Comparison of ENCODE assay signal across 15 cellular contexts in genomic region chr18:49059028-49059670, GRCh38.
DNase-seq lines count a peak whose midpoint lies in the region; ATAC-seq, FAIRE-seq and TF ChIP-seq lines count a peak whose summit lies in the region.
"Had no signal": no experiment of that assay in that cellular context is flagged by ENCODE, and none has a peak within 500 bp of the region (broad histone marks: within the 10 kb centered on the region; RNA-seq: fewer than 3 reads in every experiment).

No MANE protein-coding gene starts in this region.

- 75% methylated on average over 5 of the region's 5 CpGs for whole genome bisulfite sequencing in A549 (ENCODE audit: missing lambda C conversion rate)
- 94 to 95% methylated on average over 5 of the region's 5 CpGs for WGBS in pancreas, 2 donors

- no peak overlapping the region for H3K27ac Mint-ChIP-seq in naive thymus-derived CD4-positive, alpha-beta T cell
- H3K27ac Mint-ChIP-seq: activated CD4-positive, alpha-beta T cell treated with anti-CD3 and anti-CD28 coated beads for 36 hours; CD4-positive, CD25-positive, alpha-beta regulatory T cell had no signal

- intact Hi-C loops in pancreas (cut with DNase I), result no loop called here
- intact Hi-C loops in naive thymus-derived CD4-positive, alpha-beta T cell (cut with micrococcal nuclease), result no loop called here

- peaks cover 14 to 45% (median 30%) of the 10 kb centered on the region in 7 donors for H3K4me1 Mint-ChIP-seq in naive thymus-derived CD4-positive, alpha-beta T cell

- H3K27ac ChIP-seq in A549 (no peak overlapping the region), pancreas (no peak overlapping the region)
- H3K27ac ChIP-seq in naive thymus-derived CD4-positive, alpha-beta T cell (ENCODE audit: low read depth, low read length), result no peak overlapping the region
- H3K27ac ChIP-seq: esophagus squamous epithelium had no signal

- DNase-seq in A549 (ENCODE audit: low read depth in 1 of 2, low spot score in 1 of 2) (peak in 1 of 2 experiments; percentile 20), NCI-H2227 (lab: John Stamatoyannopoulos, UW; ENCODE audit: unreplicated experiment) (peak; percentile 62), epithelial cell of proximal tubule (ENCODE audit: low read depth) (no peak), pancreas (no peak), C1 segment of cervical spinal cord (lab: John Stamatoyannopoulos, UW) (no peak)
- DNase-seq in naive thymus-derived CD4-positive, alpha-beta T cell, result no peak
- DNase-seq: activated CD4-positive, alpha-beta T cell treated with anti-CD3 and anti-CD28 coated beads for 36 hours; CD4-positive, CD25-positive, alpha-beta regulatory T cell; central memory CD4-positive, alpha-beta T cell; esophagus squamous epithelium; kidney glomerular epithelial cell; SHP77 treated with DMSO at 0.1 percent for 48 hours; stimulated activated CD8-positive, alpha-beta memory T cell treated with anti-CD3 and anti-CD28 coated beads, Interleukin-4, amount 100 ng/mL, for 48 hours had no signal

- no peak for TF ChIP-seq POLR2A in A549 (IDR thresholded peaks at IDR 0.05; ENCODE audit: low read length)

- TF ChIP-seq CTCF in A549 (IDR thresholded peaks at IDR 0.05) (0 out of 3 replicates have a peak, but pooled peaks have one; percentile 8), GM12872 (IDR thresholded peaks at IDR 0.05; ENCODE audit: insufficient read depth, low read depth, low read length) (peak; percentile 13; the same call in 2 of the 3 replicates), epithelial cell of proximal tubule (conservative IDR thresholded peaks at IDR 0.05; ENCODE audit: low read depth, low read length) (peak; percentile 36), pancreas (IDR thresholded peaks at IDR 0.05) (no peak)

- POLR2A ChIA-PET in A549 (lab: Yijun Ruan, JAX), result no interaction called here
- POLR2A ChIA-PET in naive thymus-derived CD4-positive, alpha-beta T cell (lab: Charles Lee), result interaction anchor here (0.5 kb wide), 1 partner anchor 53 kb away, joined by 3 read pairs; no protein-coding TSS in a partner anchor

- H3K9me3 Mint-ChIP-seq in naive thymus-derived CD4-positive, alpha-beta T cell, result no peaks in the 10 kb centered on the region
- H3K9me3 Mint-ChIP-seq: CD4-positive, CD25-positive, alpha-beta regulatory T cell had no signal

- TF ChIP-seq EP300 in A549 (IDR thresholded peaks at IDR 0.05), result no peak

- H3K27me3 ChIP-seq in pancreas, result no peaks in the 10 kb centered on the region
- H3K27me3 ChIP-seq in naive thymus-derived CD4-positive, alpha-beta T cell (ENCODE audit: control insufficient read depth in 2 of 2, insufficient read depth in 2 of 2, low read length in 2 of 2), result no peaks in the 10 kb centered on the region
- H3K27me3 ChIP-seq: esophagus squamous epithelium had no signal

- peaks cover 3% of the 10 kb centered on the region; the same call in 1 of the 3 replicates for H3K4me1 ChIP-seq in A549
- H3K4me1 ChIP-seq in pancreas, result no peaks in the 10 kb centered on the region
- H3K4me1 ChIP-seq in naive thymus-derived CD4-positive, alpha-beta T cell (ENCODE audit: control insufficient read depth in 2 of 2, insufficient read depth in 2 of 2, low read length in 2 of 2), result peaks cover 0 to under 1% of the 10 kb centered on the region in 2 donors

- no peaks in the 10 kb centered on the region for H3K36me3 ChIP-seq in pancreas
- no peaks in the 10 kb centered on the region for H3K36me3 ChIP-seq in naive thymus-derived CD4-positive, alpha-beta T cell (ENCODE audit: control insufficient read depth in 2 of 3, insufficient read depth in 3 of 3, low read length in 3 of 3)
- H3K36me3 ChIP-seq: esophagus squamous epithelium had no signal

- 0 out of 5 replicates have a peak, but pooled peaks of 1 of the 2 experiments have one; percentile 11 for TF ChIP-seq RAD21 in A549 (conservative IDR thresholded peaks at IDR 0.05 in 1 of 2, IDR thresholded peaks at IDR 0.05 in 1 of 2)

- H3K36me3 Mint-ChIP-seq in naive thymus-derived CD4-positive, alpha-beta T cell, result peaks cover 0 to 12% (median 3%) of the 10 kb centered on the region in 5 donors

- FAIRE-seq in A549 (lab: Jason Lieb, UNC) (no peak), pancreas (lab: Jason Lieb, UNC) (no peak)

- no peak overlapping the region for H3K4me2 ChIP-seq in A549

- no peak overlapping the region for H3K4me3 Mint-ChIP-seq in naive thymus-derived CD4-positive, alpha-beta T cell
- H3K4me3 Mint-ChIP-seq: activated CD4-positive, alpha-beta T cell treated with anti-CD3 and anti-CD28 coated beads for 36 hours; CD4-positive, CD25-positive, alpha-beta regulatory T cell had no signal

- CTCF ChIA-PET in A549 (lab: Yijun Ruan, JAX), result no interaction called here
- CTCF ChIA-PET in naive thymus-derived CD4-positive, alpha-beta T cell (lab: Charles Lee), result no interaction called here

- H3K4me3 ChIP-seq in A549 (no peak overlapping the region), epithelial cell of proximal tubule (ENCODE audit: low read depth, low read length) (no peak overlapping the region), pancreas (no peak overlapping the region)
- H3K4me3 ChIP-seq in naive thymus-derived CD4-positive, alpha-beta T cell (ENCODE audit: low read length), result no peak overlapping the region
- H3K4me3 ChIP-seq: esophagus squamous epithelium had no signal

- H3K9me3 ChIP-seq in A549 (no peaks in the 10 kb centered on the region), pancreas (no peaks in the 10 kb centered on the region)
- H3K9me3 ChIP-seq in naive thymus-derived CD4-positive, alpha-beta T cell (ENCODE audit: control insufficient read depth in 2 of 3, low read length in 3 of 3), result no peaks in the 10 kb centered on the region
- H3K9me3 ChIP-seq: esophagus squamous epithelium had no signal

- H3K27me3 Mint-ChIP-seq in naive thymus-derived CD4-positive, alpha-beta T cell, result no peaks in the 10 kb centered on the region
- H3K27me3 Mint-ChIP-seq: activated CD4-positive, alpha-beta T cell treated with anti-CD3 and anti-CD28 coated beads for 36 hours; CD4-positive, CD25-positive, alpha-beta regulatory T cell had no signal

- ATAC-seq in A549 (peak in 1 of 2 experiments; percentile 55; a peak in 2 of 6 replicates), pancreas (no peak), HG03354 (IDR thresholded peaks at IDR 0.05; ENCODE audit: poor library complexity, severe bottlenecking, unreplicated experiment) (no peak)
- no peak for ATAC-seq in naive thymus-derived CD4-positive, alpha-beta T cell
- ATAC-seq: activated CD4-positive, alpha-beta T cell treated with anti-CD3 and anti-CD28 coated beads for 36 hours had no signal

TF ChIP-seq in A549, 52 proteins besides CTCF, POLR2A, EP300 and RAD21:
- no peak for TF ChIP-seq SMC3 (IDR thresholded peaks at IDR 0.05)
- TF ChIP-seq PHF8 (IDR thresholded peaks at IDR 0.05; ENCODE audit: borderline replicate concordance, low read depth), result no peak
- no peak for TF ChIP-seq FOSL2 (IDR thresholded peaks at IDR 0.05)
- no peak for TF ChIP-seq FOSL2 (CRISPR knock-in tag; IDR thresholded peaks at IDR 0.05)
- TF ChIP-seq EHF (CRISPR knock-in tag; IDR thresholded peaks at IDR 0.05), result no peak
- no peak for TF ChIP-seq ZFP36 (IDR thresholded peaks at IDR 0.05; ENCODE audit: borderline replicate concordance, partially characterized antibody)
- TF ChIP-seq HOXB13 (CRISPR knock-in tag; IDR thresholded peaks at IDR 0.05; ENCODE audit: low read depth), result no peak
- TF ChIP-seq RNF2 (IDR thresholded peaks at IDR 0.05; ENCODE audit: borderline replicate concordance, low read depth), result no peak
- no peak for TF ChIP-seq KDM1A (IDR thresholded peaks at IDR 0.05; ENCODE audit: low read depth)
- TF ChIP-seq POLR2AphosphoS2 (conservative IDR thresholded peaks at IDR 0.05; ENCODE audit: low read length), result no peak
- no peak for TF ChIP-seq ZNF302 (CRISPR knock-in tag; IDR thresholded peaks at IDR 0.05)
- TF ChIP-seq ZC3H11A (IDR thresholded peaks at IDR 0.05), result no peak
- no peak for TF ChIP-seq ESRRA (IDR thresholded peaks at IDR 0.05; ENCODE audit: borderline replicate concordance, low read length)
- TF ChIP-seq HOXB5 (CRISPR knock-in tag; IDR thresholded peaks at IDR 0.05), result no peak
- TF ChIP-seq E2F6 (IDR thresholded peaks at IDR 0.05; ENCODE audit: borderline replicate concordance, low read depth), result no peak
- TF ChIP-seq USF2 (IDR thresholded peaks at IDR 0.05), result no peak
- no peak for TF ChIP-seq CEBPB (IDR thresholded peaks at IDR 0.05)
- no peak for TF ChIP-seq SREBF2 (IDR thresholded peaks at IDR 0.05)
- no peak for TF ChIP-seq HOXA7 (CRISPR knock-in tag; IDR thresholded peaks at IDR 0.05)
TF ChIP-seq in A549: peak in this region for 0.

Comparison
In these comparisons a context has a peak if more than half of its experiments do, and no peak if none do; other contexts are left out.
1. CTCF ChIP-seq: peak in A549 (single experiment), GM12872 (single experiment) and epithelial cell of proximal tubule (single experiment); none in pancreas (0 of 4).